In genomic region chr6:37289931-37290330, GRCh38 we compare ENCODE assay signal across 1 cellular context.
TF ChIP-seq lines count a peak whose summit lies in the region.

No MANE protein-coding gene starts in this region.

TF ChIP-seq in HepG2, 621 proteins besides CTCF, POLR2A, EP300 and RAD21:
- TF ChIP-seq STAT5B (CRISPR knock-in tag; IDR thresholded peaks at IDR 0.05) (no peak), HES4 (CRISPR knock-in tag; IDR thresholded peaks at IDR 0.05; ENCODE audit: borderline replicate concordance) (no peak), DR1 (CRISPR knock-in tag; IDR thresholded peaks at IDR 0.05) (no peak), CCDC6 (CRISPR knock-in tag; IDR thresholded peaks at IDR 0.05) (no peak), EHMT2 (IDR thresholded peaks at IDR 0.05; ENCODE audit: borderline replicate concordance, low read depth, low read length) (no peak), MTERF4 (CRISPR knock-in tag; IDR thresholded peaks at IDR 0.05) (no peak), ZNF7 (CRISPR knock-in tag; IDR thresholded peaks at IDR 0.05) (no peak), BRCA1 (CRISPR knock-in tag; IDR thresholded peaks at IDR 0.05) (no peak), MTA3 (CRISPR knock-in tag; IDR thresholded peaks at IDR 0.05) (no peak), ZBTB10 (CRISPR knock-in tag; IDR thresholded peaks at IDR 0.05; ENCODE audit: borderline replicate concordance) (no peak), FOXO4 (CRISPR knock-in tag; conservative IDR thresholded peaks at IDR 0.05) (no peak), ZNF558 (CRISPR knock-in tag; IDR thresholded peaks at IDR 0.05; ENCODE audit: borderline replicate concordance) (no peak), ZNF841 (CRISPR knock-in tag; IDR thresholded peaks at IDR 0.05; ENCODE audit: borderline replicate concordance) (no peak), TOPORS (CRISPR knock-in tag; IDR thresholded peaks at IDR 0.05) (no peak), SOX13 (IDR thresholded peaks at IDR 0.05) (no peak), SOX13 (CRISPR knock-in tag; conservative IDR thresholded peaks at IDR 0.05 in 1 of 2, IDR thresholded peaks at IDR 0.05 in 1 of 2) (no peak), HHEX (CRISPR knock-in tag; IDR thresholded peaks at IDR 0.05) (no peak), GABPB1 (CRISPR knock-in tag; IDR thresholded peaks at IDR 0.05) (no peak), ZNF10 (CRISPR knock-in tag; IDR thresholded peaks at IDR 0.05; ENCODE audit: borderline replicate concordance, low read depth) (no peak)
TF ChIP-seq in HepG2: peak in this region for 0.
